In genomic region chr4:184473515-184474260, GRCh38 we compare ENCODE assay signal across 8 cellular contexts. TPM values are rescaled to one million over a fixed set of nuclear protein-coding genes. Genes with fewer than 3 reads are reported as not detected.
DNase-seq lines count a peak whose midpoint lies in the region; ATAC-seq and TF ChIP-seq lines count a peak whose summit lies in the region.

No MANE protein-coding gene starts in this region.

- intact Hi-C loops in upper lobe of right lung (cut with DNase I): loop anchor here (10.0 kb wide), 1 partner anchor 61 kb away; no protein-coding TSS in a partner anchor

- H3K36me3 Mint-ChIP-seq in GM23338 (ENCODE audit: low read depth) (peaks cover 4% of the 10 kb centered on the region; the same call in 2 of the 3 replicates), neural progenitor cell (peaks cover 3% of the 10 kb centered on the region)

- H2AFZ ChIP-seq in GM23338 (peak overlapping the region; percentile 91), OCI-LY3 (ENCODE audit: low read depth, low read length) (no peak overlapping the region), neural progenitor cell (replicated peaks) (peak overlapping the region; percentile 43)

- H3K4me1 ChIP-seq in GM23338 (ENCODE audit: insufficient read depth): peaks cover 27% of the 10 kb centered on the region
- peaks cover 23% of the 10 kb centered on the region for H3K4me1 ChIP-seq in OCI-LY3 (ENCODE audit: low read length)
- H3K4me1 ChIP-seq in neural progenitor cell: peaks cover 8% of the 10 kb centered on the region
- peaks cover 62% of the 10 kb centered on the region for H3K4me1 ChIP-seq in upper lobe of right lung

- peak overlapping the region; percentile 96 for H3K9ac ChIP-seq in OCI-LY3 (ENCODE audit: low read length)
- no peak overlapping the region for H3K9ac ChIP-seq in neural progenitor cell

- ATAC-seq in GM23338 (peak; percentile 4), upper lobe of right lung (peak; percentile 2)

- peak overlapping the region; percentile 90 for H3K27ac Mint-ChIP-seq in GM23338
- peak overlapping the region; percentile 71 for H3K27ac Mint-ChIP-seq in neural progenitor cell

- peak overlapping the region; percentile 100 for H3K4me3 ChIP-seq in GM23338
- peak overlapping the region; percentile 93 for H3K4me3 ChIP-seq in OCI-LY3 (ENCODE audit: low read length)
- H3K4me3 ChIP-seq in fibroblast of villous mesenchyme (ENCODE audit: low read depth, low read length): peak overlapping the region; percentile 99
- peak overlapping the region; percentile 70 for H3K4me3 ChIP-seq in neural progenitor cell
- H3K4me3 ChIP-seq in upper lobe of right lung: peak overlapping the region; percentile 79

- DNase-seq in COLO668 (lab: John Stamatoyannopoulos, UW; ENCODE audit: unreplicated experiment): peak; percentile 78
- DNase-seq in GM23338 (ENCODE audit: low spot score): peak; percentile 61
- peak; percentile 35 for DNase-seq in activated effector memory CD4-positive, alpha-beta T cell treated with Interleukin-2 at 50 U/mL for 16 hours
- peak; percentile 55 for DNase-seq in fibroblast of villous mesenchyme (ENCODE audit: low read depth)
- DNase-seq in neural progenitor cell (ENCODE audit: low spot score): peak; percentile 75
- DNase-seq in upper lobe of right lung: peak; percentile 79
- no peak for DNase-seq in NCI-H1436 treated with DMSO at 0.1 percent for 48 hours (lab: John Stamatoyannopoulos, UW)

- H3K4me3 Mint-ChIP-seq in GM23338: peak overlapping the region; percentile 96
- H3K4me3 Mint-ChIP-seq in neural progenitor cell: peak overlapping the region; percentile 99

- H3K27ac ChIP-seq in GM23338 (ENCODE audit: low read depth) (peak overlapping the region; percentile 98), OCI-LY3 (ENCODE audit: low read length) (peak overlapping the region; percentile 98), neural progenitor cell (no peak overlapping the region), upper lobe of right lung (peak overlapping the region; percentile 99)

- H3K27me3 ChIP-seq in GM23338 (ENCODE audit: insufficient read depth) (no peaks in the 10 kb centered on the region), OCI-LY3 (ENCODE audit: low read depth, low read length) (no peaks in the 10 kb centered on the region), neural progenitor cell (peaks cover 7% of the 10 kb centered on the region), upper lobe of right lung (no peaks in the 10 kb centered on the region)

- H3F3A ChIP-seq in GM23338 (replicated peaks; ENCODE audit: low read depth): 0 out of 2 replicates have a peak, but pooled peaks cover 12% of the 10 kb centered on the region
- H3F3A ChIP-seq in neural progenitor cell (ENCODE audit: low read depth): peaks cover 23% of the 10 kb centered on the region

- H3K36me3 ChIP-seq in GM23338 (ENCODE audit: insufficient read depth): no peaks in the 10 kb centered on the region
- H3K36me3 ChIP-seq in OCI-LY3 (replicated peaks; ENCODE audit: low read depth, low read length): no peaks in the 10 kb centered on the region
- no peaks in the 10 kb centered on the region for H3K36me3 ChIP-seq in neural progenitor cell
- no peaks in the 10 kb centered on the region for H3K36me3 ChIP-seq in upper lobe of right lung

- H3K4me2 ChIP-seq in GM23338 (peak overlapping the region; percentile 100), OCI-LY3 (ENCODE audit: low read length) (peak overlapping the region; percentile 64), neural progenitor cell (peak overlapping the region; percentile 94)

- H3K9me3 Mint-ChIP-seq in GM23338: peaks cover 5% of the 10 kb centered on the region; the same call in 1 of the 3 replicates
- H3K9me3 Mint-ChIP-seq in neural progenitor cell: no peaks in the 10 kb centered on the region

- H3K4me1 Mint-ChIP-seq in GM23338 (peaks cover 26% of the 10 kb centered on the region), neural progenitor cell (peaks cover 40% of the 10 kb centered on the region)

- H3K9me3 ChIP-seq in OCI-LY3 (ENCODE audit: insufficient read depth, low read length) (no peaks in the 10 kb centered on the region), neural progenitor cell (ENCODE audit: low read depth) (no peaks in the 10 kb centered on the region), upper lobe of right lung (no peaks in the 10 kb centered on the region)

- H3K9me2 ChIP-seq in GM23338 (ENCODE audit: insufficient read depth): no peaks in the 10 kb centered on the region

- TF ChIP-seq CTCF in GM23338 (conservative IDR thresholded peaks at IDR 0.05; ENCODE audit: low read depth in 2 of 2) (no peak), OCI-LY3 (IDR thresholded peaks at IDR 0.05; ENCODE audit: low read depth, low read length) (no peak), fibroblast of villous mesenchyme (IDR thresholded peaks at IDR 0.05; ENCODE audit: insufficient read depth, low read depth, low read length) (no peak), neural progenitor cell (IDR thresholded peaks at IDR 0.05) (no peak), upper lobe of right lung (IDR thresholded peaks at IDR 0.05) (no peak)

- H4K20me1 ChIP-seq in GM23338 (replicated peaks; ENCODE audit: insufficient read depth) (peaks cover 7% of the 10 kb centered on the region), OCI-LY3 (ENCODE audit: insufficient read depth, low read length) (peaks cover 27% of the 10 kb centered on the region; the same call in 1 of the 2 replicates), neural progenitor cell (ENCODE audit: low read depth) (peaks cover 14% of the 10 kb centered on the region)

- H3K79me2 ChIP-seq in GM23338 (replicated peaks; ENCODE audit: insufficient read depth) (peaks cover 57% of the 10 kb centered on the region), OCI-LY3 (ENCODE audit: low read length) (peaks cover 68% of the 10 kb centered on the region), neural progenitor cell (ENCODE audit: low read depth) (peaks cover 46% of the 10 kb centered on the region)

- peaks cover 11% of the 10 kb centered on the region for H3K27me3 Mint-ChIP-seq in GM23338 (ENCODE audit: insufficient read depth, low read depth, poor library complexity)
- peaks cover 9% of the 10 kb centered on the region for H3K27me3 Mint-ChIP-seq in neural progenitor cell (ENCODE audit: insufficient read depth, low read depth)

TF ChIP-seq in GM23338, 12 proteins besides CTCF, POLR2A, EP300 and RAD21 (continues in another document):
- TF ChIP-seq NANOG (IDR thresholded peaks at IDR 0.05; ENCODE audit: borderline replicate concordance) (no peak), JUNB (IDR thresholded peaks at IDR 0.05; ENCODE audit: unreplicated experiment) (no peak)

RNA-seq across cellular contexts. Expression of gene IRF2, which starts 0.7 kb away (rescaled TPM):
- total RNA-seq in GM23338 (2014; rRNA removed; shearing (Covaris generic)): 14.1 and 14.7 TPM in 2 replicates
- 13.6 and 15.0 TPM in 2 replicates for polyA plus RNA-seq in GM23338 (2016; fragmentation: Nextera tagmentation; extraction: Ambion mirVana)
- total RNA-seq in fibroblast of villous mesenchyme (17.4 and 42.3 TPM in 2 replicates), neural progenitor cell (ENCODE audit: low replicate concordance) (12.7 and 16.1 TPM in 2 replicates), upper lobe of right lung (44.0 TPM)
